In the genomic region with DNA sequence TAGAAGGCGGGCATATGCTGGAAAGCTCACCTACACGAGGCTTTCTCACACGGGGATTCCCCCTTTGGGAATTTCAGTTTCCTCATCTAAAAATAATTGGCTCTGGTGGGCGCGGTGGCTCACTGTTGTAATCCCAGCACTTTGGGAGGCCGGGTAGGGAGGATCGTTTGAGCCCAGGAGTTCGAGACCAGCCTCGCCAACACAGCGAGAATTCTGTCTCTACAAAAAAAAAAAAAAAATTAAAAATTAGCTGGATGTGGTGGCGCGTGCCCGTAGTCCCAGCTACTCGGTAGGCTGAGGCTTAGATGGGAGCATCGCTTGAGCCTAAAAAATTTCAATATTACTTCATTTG, we compare ENCODE assay signal across 2 cellular contexts.
TF ChIP-seq lines count a peak whose summit lies in the region.

No MANE protein-coding gene starts in this region.

TF ChIP-seq in SK-N-SH, 30 proteins besides CTCF, POLR2A, EP300 and RAD21 (continued from another document):
- TF ChIP-seq, protein P1, sequence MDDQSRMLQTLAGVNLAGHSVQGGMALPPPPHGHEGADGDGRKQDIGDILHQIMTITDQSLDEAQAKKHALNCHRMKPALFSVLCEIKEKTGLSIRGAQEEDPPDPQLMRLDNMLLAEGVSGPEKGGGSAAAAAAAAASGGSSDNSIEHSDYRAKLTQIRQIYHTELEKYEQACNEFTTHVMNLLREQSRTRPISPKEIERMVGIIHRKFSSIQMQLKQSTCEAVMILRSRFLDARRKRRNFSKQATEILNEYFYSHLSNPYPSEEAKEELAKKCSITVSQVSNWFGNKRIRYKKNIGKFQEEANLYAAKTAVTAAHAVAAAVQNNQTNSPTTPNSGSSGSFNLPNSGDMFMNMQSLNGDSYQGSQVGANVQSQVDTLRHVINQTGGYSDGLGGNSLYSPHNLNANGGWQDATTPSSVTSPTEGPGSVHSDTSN (IDR thresholded peaks at IDR 0.05) = no peak
- TF ChIP-seq MXI1 (IDR thresholded peaks at IDR 0.05; ENCODE audit: low read depth, low read length) = no peak
- TF ChIP-seq GATA2 (CRISPR knock-in tag; IDR thresholded peaks at IDR 0.05) = no peak
- TF ChIP-seq, protein P2, sequence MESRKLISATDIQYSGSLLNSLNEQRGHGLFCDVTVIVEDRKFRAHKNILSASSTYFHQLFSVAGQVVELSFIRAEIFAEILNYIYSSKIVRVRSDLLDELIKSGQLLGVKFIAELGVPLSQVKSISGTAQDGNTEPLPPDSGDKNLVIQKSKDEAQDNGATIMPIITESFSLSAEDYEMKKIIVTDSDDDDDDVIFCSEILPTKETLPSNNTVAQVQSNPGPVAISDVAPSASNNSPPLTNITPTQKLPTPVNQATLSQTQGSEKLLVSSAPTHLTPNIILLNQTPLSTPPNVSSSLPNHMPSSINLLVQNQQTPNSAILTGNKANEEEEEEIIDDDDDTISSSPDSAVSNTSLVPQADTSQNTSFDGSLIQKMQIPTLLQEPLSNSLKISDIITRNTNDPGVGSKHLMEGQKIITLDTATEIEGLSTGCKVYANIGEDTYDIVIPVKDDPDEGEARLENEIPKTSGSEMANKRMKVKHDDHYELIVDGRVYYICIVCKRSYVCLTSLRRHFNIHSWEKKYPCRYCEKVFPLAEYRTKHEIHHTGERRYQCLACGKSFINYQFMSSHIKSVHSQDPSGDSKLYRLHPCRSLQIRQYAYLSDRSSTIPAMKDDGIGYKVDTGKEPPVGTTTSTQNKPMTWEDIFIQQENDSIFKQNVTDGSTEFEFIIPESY (IDR thresholded peaks at IDR 0.05; ENCODE audit: borderline replicate concordance, low read depth) = no peak
- no peak for TF ChIP-seq MEF2A (IDR thresholded peaks at IDR 0.05; ENCODE audit: borderline replicate concordance, low read depth)
- TF ChIP-seq, protein P3, sequence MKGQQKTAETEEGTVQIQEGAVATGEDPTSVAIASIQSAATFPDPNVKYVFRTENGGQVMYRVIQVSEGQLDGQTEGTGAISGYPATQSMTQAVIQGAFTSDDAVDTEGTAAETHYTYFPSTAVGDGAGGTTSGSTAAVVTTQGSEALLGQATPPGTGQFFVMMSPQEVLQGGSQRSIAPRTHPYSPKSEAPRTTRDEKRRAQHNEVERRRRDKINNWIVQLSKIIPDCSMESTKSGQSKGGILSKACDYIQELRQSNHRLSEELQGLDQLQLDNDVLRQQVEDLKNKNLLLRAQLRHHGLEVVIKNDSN (IDR thresholded peaks at IDR 0.05; ENCODE audit: borderline replicate concordance, low read depth) = no peak
- no peak for TF ChIP-seq YY1 (IDR thresholded peaks at IDR 0.05; ENCODE audit: low read depth)
- no peak for TF ChIP-seq SMC3 (IDR thresholded peaks at IDR 0.05; ENCODE audit: low read depth, low read length)
- TF ChIP-seq CHD2 (IDR thresholded peaks at IDR 0.05; ENCODE audit: low read length, partially characterized antibody) = no peak
- TF ChIP-seq POLR2AphosphoS5 (IDR thresholded peaks at IDR 0.05; ENCODE audit: low read depth, low read length) = no peak
- TF ChIP-seq TEAD4 (IDR thresholded peaks at IDR 0.05; ENCODE audit: borderline replicate concordance, insufficient read depth) = no peak

TF ChIP-seq in SK-N-SH treated with all-trans-retinoic acid at 6 μM for 48 hours, 23 proteins besides CTCF, POLR2A, EP300 and RAD21:
- TF ChIP-seq, protein P4, sequence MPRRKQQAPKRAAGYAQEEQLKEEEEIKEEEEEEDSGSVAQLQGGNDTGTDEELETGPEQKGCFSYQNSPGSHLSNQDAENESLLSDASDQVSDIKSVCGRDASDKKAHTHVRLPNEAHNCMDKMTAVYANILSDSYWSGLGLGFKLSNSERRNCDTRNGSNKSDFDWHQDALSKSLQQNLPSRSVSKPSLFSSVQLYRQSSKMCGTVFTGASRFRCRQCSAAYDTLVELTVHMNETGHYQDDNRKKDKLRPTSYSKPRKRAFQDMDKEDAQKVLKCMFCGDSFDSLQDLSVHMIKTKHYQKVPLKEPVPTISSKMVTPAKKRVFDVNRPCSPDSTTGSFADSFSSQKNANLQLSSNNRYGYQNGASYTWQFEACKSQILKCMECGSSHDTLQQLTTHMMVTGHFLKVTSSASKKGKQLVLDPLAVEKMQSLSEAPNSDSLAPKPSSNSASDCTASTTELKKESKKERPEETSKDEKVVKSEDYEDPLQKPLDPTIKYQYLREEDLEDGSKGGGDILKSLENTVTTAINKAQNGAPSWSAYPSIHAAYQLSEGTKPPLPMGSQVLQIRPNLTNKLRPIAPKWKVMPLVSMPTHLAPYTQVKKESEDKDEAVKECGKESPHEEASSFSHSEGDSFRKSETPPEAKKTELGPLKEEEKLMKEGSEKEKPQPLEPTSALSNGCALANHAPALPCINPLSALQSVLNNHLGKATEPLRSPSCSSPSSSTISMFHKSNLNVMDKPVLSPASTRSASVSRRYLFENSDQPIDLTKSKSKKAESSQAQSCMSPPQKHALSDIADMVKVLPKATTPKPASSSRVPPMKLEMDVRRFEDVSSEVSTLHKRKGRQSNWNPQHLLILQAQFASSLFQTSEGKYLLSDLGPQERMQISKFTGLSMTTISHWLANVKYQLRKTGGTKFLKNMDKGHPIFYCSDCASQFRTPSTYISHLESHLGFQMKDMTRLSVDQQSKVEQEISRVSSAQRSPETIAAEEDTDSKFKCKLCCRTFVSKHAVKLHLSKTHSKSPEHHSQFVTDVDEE (CRISPR knock-in tag; IDR thresholded peaks at IDR 0.05) = no peak
- TF ChIP-seq ZNF8 (CRISPR knock-in tag; IDR thresholded peaks at IDR 0.05) (no peak), BACH2 (CRISPR knock-in tag; IDR thresholded peaks at IDR 0.05; ENCODE audit: borderline replicate concordance) (no peak), TOX (CRISPR knock-in tag; IDR thresholded peaks at IDR 0.05; ENCODE audit: borderline replicate concordance) (no peak), ZNF565 (CRISPR knock-in tag; conservative IDR thresholded peaks at IDR 0.05; ENCODE audit: low read depth) (no peak), SNAI2 (CRISPR knock-in tag; IDR thresholded peaks at IDR 0.05) (no peak), CSDC2 (CRISPR knock-in tag; IDR thresholded peaks at IDR 0.05) (no peak), ZC3H10 (CRISPR knock-in tag; IDR thresholded peaks at IDR 0.05) (no peak), PPARA (CRISPR knock-in tag; IDR thresholded peaks at IDR 0.05; ENCODE audit: borderline replicate concordance) (no peak), ARNTL (CRISPR knock-in tag; IDR thresholded peaks at IDR 0.05; ENCODE audit: borderline replicate concordance, low read depth) (no peak), ZFP30 (CRISPR knock-in tag; IDR thresholded peaks at IDR 0.05) (no peak), OSR1 (CRISPR knock-in tag; IDR thresholded peaks at IDR 0.05) (no peak), GLIS3 (CRISPR knock-in tag; IDR thresholded peaks at IDR 0.05) (no peak)
- TF ChIP-seq, protein P5, sequence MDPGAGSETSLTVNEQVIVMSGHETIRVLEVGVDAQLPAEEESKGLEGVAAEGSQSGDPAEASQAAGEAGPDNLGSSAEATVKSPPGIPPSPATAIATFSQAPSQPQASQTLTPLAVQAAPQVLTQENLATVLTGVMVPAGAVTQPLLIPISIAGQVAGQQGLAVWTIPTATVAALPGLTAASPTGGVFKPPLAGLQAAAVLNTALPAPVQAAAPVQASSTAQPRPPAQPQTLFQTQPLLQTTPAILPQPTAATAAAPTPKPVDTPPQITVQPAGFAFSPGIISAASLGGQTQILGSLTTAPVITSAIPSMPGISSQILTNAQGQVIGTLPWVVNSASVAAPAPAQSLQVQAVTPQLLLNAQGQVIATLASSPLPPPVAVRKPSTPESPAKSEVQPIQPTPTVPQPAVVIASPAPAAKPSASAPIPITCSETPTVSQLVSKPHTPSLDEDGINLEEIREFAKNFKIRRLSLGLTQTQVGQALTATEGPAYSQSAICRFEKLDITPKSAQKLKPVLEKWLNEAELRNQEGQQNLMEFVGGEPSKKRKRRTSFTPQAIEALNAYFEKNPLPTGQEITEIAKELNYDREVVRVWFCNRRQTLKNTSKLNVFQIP (CRISPR knock-in tag; IDR thresholded peaks at IDR 0.05; ENCODE audit: borderline replicate concordance, low read depth) = no peak
- TF ChIP-seq, protein P6, sequence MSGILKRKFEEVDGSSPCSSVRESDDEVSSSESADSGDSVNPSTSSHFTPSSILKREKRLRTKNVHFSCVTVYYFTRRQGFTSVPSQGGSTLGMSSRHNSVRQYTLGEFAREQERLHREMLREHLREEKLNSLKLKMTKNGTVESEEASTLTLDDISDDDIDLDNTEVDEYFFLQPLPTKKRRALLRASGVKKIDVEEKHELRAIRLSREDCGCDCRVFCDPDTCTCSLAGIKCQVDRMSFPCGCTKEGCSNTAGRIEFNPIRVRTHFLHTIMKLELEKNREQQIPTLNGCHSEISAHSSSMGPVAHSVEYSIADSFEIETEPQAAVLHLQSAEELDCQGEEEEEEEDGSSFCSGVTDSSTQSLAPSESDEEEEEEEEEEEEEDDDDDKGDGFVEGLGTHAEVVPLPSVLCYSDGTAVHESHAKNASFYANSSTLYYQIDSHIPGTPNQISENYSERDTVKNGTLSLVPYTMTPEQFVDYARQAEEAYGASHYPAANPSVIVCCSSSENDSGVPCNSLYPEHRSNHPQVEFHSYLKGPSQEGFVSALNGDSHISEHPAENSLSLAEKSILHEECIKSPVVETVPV (CRISPR knock-in tag; IDR thresholded peaks at IDR 0.05) = no peak
- TF ChIP-seq, protein P7, sequence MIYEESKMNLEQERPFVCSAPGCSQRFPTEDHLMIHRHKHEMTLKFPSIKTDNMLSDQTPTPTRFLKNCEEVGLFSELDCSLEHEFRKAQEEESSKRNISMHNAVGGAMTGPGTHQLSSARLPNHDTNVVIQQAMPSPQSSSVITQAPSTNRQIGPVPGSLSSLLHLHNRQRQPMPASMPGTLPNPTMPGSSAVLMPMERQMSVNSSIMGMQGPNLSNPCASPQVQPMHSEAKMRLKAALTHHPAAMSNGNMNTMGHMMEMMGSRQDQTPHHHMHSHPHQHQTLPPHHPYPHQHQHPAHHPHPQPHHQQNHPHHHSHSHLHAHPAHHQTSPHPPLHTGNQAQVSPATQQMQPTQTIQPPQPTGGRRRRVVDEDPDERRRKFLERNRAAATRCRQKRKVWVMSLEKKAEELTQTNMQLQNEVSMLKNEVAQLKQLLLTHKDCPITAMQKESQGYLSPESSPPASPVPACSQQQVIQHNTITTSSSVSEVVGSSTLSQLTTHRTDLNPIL (CRISPR knock-in tag; IDR thresholded peaks at IDR 0.05; ENCODE audit: low read depth) = no peak
- TF ChIP-seq, protein P8, sequence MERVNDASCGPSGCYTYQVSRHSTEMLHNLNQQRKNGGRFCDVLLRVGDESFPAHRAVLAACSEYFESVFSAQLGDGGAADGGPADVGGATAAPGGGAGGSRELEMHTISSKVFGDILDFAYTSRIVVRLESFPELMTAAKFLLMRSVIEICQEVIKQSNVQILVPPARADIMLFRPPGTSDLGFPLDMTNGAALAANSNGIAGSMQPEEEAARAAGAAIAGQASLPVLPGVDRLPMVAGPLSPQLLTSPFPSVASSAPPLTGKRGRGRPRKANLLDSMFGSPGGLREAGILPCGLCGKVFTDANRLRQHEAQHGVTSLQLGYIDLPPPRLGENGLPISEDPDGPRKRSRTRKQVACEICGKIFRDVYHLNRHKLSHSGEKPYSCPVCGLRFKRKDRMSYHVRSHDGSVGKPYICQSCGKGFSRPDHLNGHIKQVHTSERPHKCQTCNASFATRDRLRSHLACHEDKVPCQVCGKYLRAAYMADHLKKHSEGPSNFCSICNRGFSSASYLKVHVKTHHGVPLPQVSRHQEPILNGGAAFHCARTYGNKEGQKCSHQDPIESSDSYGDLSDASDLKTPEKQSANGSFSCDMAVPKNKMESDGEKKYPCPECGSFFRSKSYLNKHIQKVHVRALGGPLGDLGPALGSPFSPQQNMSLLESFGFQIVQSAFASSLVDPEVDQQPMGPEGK (CRISPR knock-in tag; IDR thresholded peaks at IDR 0.05; ENCODE audit: borderline replicate concordance) = no peak
